10 cellular contexts compared by ENCODE assay signal in genomic region chr9:131421691-131422090, GRCh38. TPM values are rescaled to one million over a fixed set of nuclear protein-coding genes. Genes with fewer than 3 reads are reported as not detected.
A peak's percentile ranks its signal among the peaks of the same experiment; 100 is the strongest.
DNase-seq lines count a peak whose midpoint lies in the region; ATAC-seq and TF ChIP-seq lines count a peak whose summit lies in the region.
"Had no signal": no experiment of that assay in that cellular context is flagged by ENCODE, and none has a peak within 500 bp of the region (broad histone marks: within the 10 kb centered on the region; RNA-seq: fewer than 3 reads in every experiment).

No MANE protein-coding gene starts in this region.

- peaks cover 54 to 72% of the 10 kb centered on the region in 2 donors for H3K4me1 ChIP-seq in adrenal gland (replicated peaks in 1 of 2)
- peaks cover 71% of the 10 kb centered on the region for H3K4me1 ChIP-seq in lower lobe of right lung
- H3K4me1 ChIP-seq in CD8-positive, alpha-beta memory T cell (ENCODE audit: insufficient read depth, low read length), result peaks cover 72% of the 10 kb centered on the region

- H3K9me3 ChIP-seq in adrenal gland (replicated peaks in 1 of 3) (no peaks in the 10 kb centered on the region), lower lobe of right lung (no peaks in the 10 kb centered on the region)
- no peaks in the 10 kb centered on the region for H3K9me3 ChIP-seq in CD8-positive, alpha-beta memory T cell (ENCODE audit: low read length)

- H3K4me3 ChIP-seq in adrenal gland, result no peak overlapping the region
- H3K4me3 ChIP-seq in lower lobe of right lung, result no peak overlapping the region
- no peak overlapping the region for H3K4me3 ChIP-seq in CD8-positive, alpha-beta memory T cell (ENCODE audit: low read length)

- WGBS in adrenal gland, 4 donors, result 42 to 57% (median 53%) methylated on average over 8 of the region's 8 CpGs

- no peak for DNase-seq in activated CD4-positive, alpha-beta T cell treated with anti-CD3 and anti-CD28 coated beads for 36 hours
- DNase-seq in activated CD4-positive, alpha-beta T cell treated with anti-CD3 and anti-CD28 coated beads, Interleukin-2, amount 50 U/mL, for 1 hour, result no peak
- DNase-seq in adrenal gland, result peak in 2 of 7 donors; percentile 43 to 53
- no peak for DNase-seq in lower lobe of right lung
- DNase-seq in stimulated activated effector memory CD8-positive, alpha-beta T cell treated with anti-CD3 and anti-CD28 coated beads, Interleukin-12 subunit alpha, Interleukin-12 subunit beta, amount 100 ng/mL, for 72 hours (ENCODE audit: low spot score in 2 of 2), result no peak
- DNase-seq in CD8-positive, alpha-beta memory T cell, result no peak
- DNase-seq in stimulated activated CD4-positive, alpha-beta T cell treated with anti-CD3 and anti-CD28 coated beads, Interleukin-1b, Interleukin-23, amount 100 ng/mL, for 48 hours, result no peak
- DNase-seq in kidney tubule cell (ENCODE audit: low spot score), result no peak
- DNase-seq: activated CD4-positive, alpha-beta T cell treated with anti-CD3 and anti-CD28 coated beads, Interleukin-2, amount 10 ng/mL, durations not matched to agents 24 days and 14 days; NCI-H524 treated with DMSO at 0.1 percent for 48 hours had no signal

- H3K27me3 Mint-ChIP-seq in activated CD4-positive, alpha-beta T cell treated with anti-CD3 and anti-CD28 coated beads for 36 hours, result no peaks in the 10 kb centered on the region
- H3K27me3 Mint-ChIP-seq in CD8-positive, alpha-beta memory T cell, result no peaks in the 10 kb centered on the region
- H3K27me3 Mint-ChIP-seq: activated CD4-positive, alpha-beta T cell treated with anti-CD3 and anti-CD28 coated beads, Interleukin-2, amount 10 ng/mL, durations not matched to agents 24 days and 14 days had no signal

- peak overlapping the region; percentile 42 to 87 (median 80) for H3K27ac ChIP-seq in adrenal gland
- peak overlapping the region; percentile 53 for H3K27ac ChIP-seq in lower lobe of right lung
- no peak overlapping the region for H3K27ac ChIP-seq in CD8-positive, alpha-beta memory T cell (ENCODE audit: low read depth, low read length)

- H3K4me1 Mint-ChIP-seq in activated CD4-positive, alpha-beta T cell treated with anti-CD3 and anti-CD28 coated beads for 36 hours, result peaks cover 83% of the 10 kb centered on the region
- H3K4me1 Mint-ChIP-seq in stimulated activated effector memory CD8-positive, alpha-beta T cell treated with anti-CD3 and anti-CD28 coated beads, Interleukin-12 subunit alpha, Interleukin-12 subunit beta, amount 100 ng/mL, for 72 hours, result peaks cover 83% of the 10 kb centered on the region
- H3K4me1 Mint-ChIP-seq in CD8-positive, alpha-beta memory T cell, result peaks cover 74 to 89% (median 89%) of the 10 kb centered on the region in 3 donors

- H3K9me3 Mint-ChIP-seq in activated CD4-positive, alpha-beta T cell treated with anti-CD3 and anti-CD28 coated beads for 36 hours (ENCODE audit: low read depth), result no peaks in the 10 kb centered on the region
- H3K9me3 Mint-ChIP-seq in stimulated activated effector memory CD8-positive, alpha-beta T cell treated with anti-CD3 and anti-CD28 coated beads, Interleukin-12 subunit alpha, Interleukin-12 subunit beta, amount 100 ng/mL, for 72 hours, result no peaks in the 10 kb centered on the region
- H3K9me3 Mint-ChIP-seq in CD8-positive, alpha-beta memory T cell, result no peaks in the 10 kb centered on the region
- H3K9me3 Mint-ChIP-seq: activated CD4-positive, alpha-beta T cell treated with anti-CD3 and anti-CD28 coated beads, Interleukin-2, amount 10 ng/mL, durations not matched to agents 24 days and 14 days had no signal

- ATAC-seq in activated CD4-positive, alpha-beta T cell treated with anti-CD3 and anti-CD28 coated beads for 36 hours, result no peak
- ATAC-seq in lower lobe of right lung, result no peak
- no peak for ATAC-seq in stimulated activated effector memory CD8-positive, alpha-beta T cell treated with anti-CD3 and anti-CD28 coated beads, Interleukin-12 subunit alpha, Interleukin-12 subunit beta, amount 100 ng/mL, for 72 hours

- TF ChIP-seq CTCF in adrenal gland (IDR thresholded peaks at IDR 0.05), result no peak
- TF ChIP-seq CTCF in lower lobe of right lung (IDR thresholded peaks at IDR 0.05), result no peak

- no peak for TF ChIP-seq POLR2A in adrenal gland (IDR thresholded peaks at IDR 0.05)

- intact Hi-C loops in activated CD4-positive, alpha-beta T cell treated with anti-CD3 and anti-CD28 coated beads for 36 hours (cut with DNase I, micrococcal nuclease), result loop anchor here in 1 of 2 experiments (2.0 kb wide), 1 partner anchor 13 kb away; no protein-coding TSS in a partner anchor
- intact Hi-C loops in adrenal gland (cut with DNase I) (loop anchor here in 1 of 2 donors (5.0 kb wide), 1 partner anchor 51 kb away; no protein-coding TSS in a partner anchor), lower lobe of right lung (cut with DNase I) (no loop called here)

- no peaks in the 10 kb centered on the region for H3K27me3 ChIP-seq in adrenal gland
- H3K27me3 ChIP-seq in lower lobe of right lung (ENCODE audit: low read depth), result no peaks in the 10 kb centered on the region
- H3K27me3 ChIP-seq in CD8-positive, alpha-beta memory T cell (ENCODE audit: insufficient read depth, low read length, poor library complexity, severe bottlenecking), result no peaks in the 10 kb centered on the region

- CTCF ChIA-PET in activated CD4-positive, alpha-beta T cell treated with anti-CD3 and anti-CD28 coated beads for 36 hours (lab: Charles Lee), result no interaction called here
- CTCF ChIA-PET in CD8-positive, alpha-beta memory T cell (lab: Charles Lee), result no interaction called here

- peak overlapping the region; percentile 20 for H3K27ac Mint-ChIP-seq in activated CD4-positive, alpha-beta T cell treated with anti-CD3 and anti-CD28 coated beads for 36 hours
- peak overlapping the region; percentile 96 for H3K27ac Mint-ChIP-seq in stimulated activated effector memory CD8-positive, alpha-beta T cell treated with anti-CD3 and anti-CD28 coated beads, Interleukin-12 subunit alpha, Interleukin-12 subunit beta, amount 100 ng/mL, for 72 hours
- H3K27ac Mint-ChIP-seq in CD8-positive, alpha-beta memory T cell, result peak overlapping the region in 4 of 8 donors; percentile 9 to 70 (median 48)

- H3K36me3 ChIP-seq in adrenal gland (replicated peaks in 1 of 2), result no peaks in the 10 kb centered on the region
- H3K36me3 ChIP-seq in lower lobe of right lung, result peaks cover 3% of the 10 kb centered on the region
- peaks cover 6% of the 10 kb centered on the region for H3K36me3 ChIP-seq in CD8-positive, alpha-beta memory T cell (ENCODE audit: insufficient read depth, low read length)

- no peak overlapping the region for H3K4me3 Mint-ChIP-seq in activated CD4-positive, alpha-beta T cell treated with anti-CD3 and anti-CD28 coated beads for 36 hours
- H3K4me3 Mint-ChIP-seq in stimulated activated effector memory CD8-positive, alpha-beta T cell treated with anti-CD3 and anti-CD28 coated beads, Interleukin-12 subunit alpha, Interleukin-12 subunit beta, amount 100 ng/mL, for 72 hours, result no peak overlapping the region
- peak overlapping the region in 3 of 7 donors; percentile 13 to 61 (median 13) for H3K4me3 Mint-ChIP-seq in CD8-positive, alpha-beta memory T cell
- H3K4me3 Mint-ChIP-seq: activated CD4-positive, alpha-beta T cell treated with anti-CD3 and anti-CD28 coated beads, Interleukin-2, amount 10 ng/mL, durations not matched to agents 24 days and 14 days had no signal

- POLR2A ChIA-PET in activated CD4-positive, alpha-beta T cell treated with anti-CD3 and anti-CD28 coated beads for 36 hours (lab: Charles Lee), result no interaction called here
- POLR2A ChIA-PET in CD8-positive, alpha-beta memory T cell (lab: Charles Lee), result no interaction called here

- H3K36me3 Mint-ChIP-seq in activated CD4-positive, alpha-beta T cell treated with anti-CD3 and anti-CD28 coated beads for 36 hours (ENCODE audit: low read depth), result peaks cover 36% of the 10 kb centered on the region
- H3K36me3 Mint-ChIP-seq in stimulated activated effector memory CD8-positive, alpha-beta T cell treated with anti-CD3 and anti-CD28 coated beads, Interleukin-12 subunit alpha, Interleukin-12 subunit beta, amount 100 ng/mL, for 72 hours, result peaks cover 47% of the 10 kb centered on the region
- peaks cover 0 to 46% (median 7%) of the 10 kb centered on the region in 3 donors for H3K36me3 Mint-ChIP-seq in CD8-positive, alpha-beta memory T cell

RNA-seq across cellular contexts. Expression of gene PRRC2B, which starts 27.8 kb away (rescaled TPM):
- 100 to 1,000 TPM; 151 to 184 TPM for total RNA-seq in activated CD4-positive, alpha-beta T cell treated with anti-CD3 and anti-CD28 coated beads for 36 hours
- total RNA-seq in adrenal gland (100 to 1,000 TPM; 109 to 255 (median 161) TPM), lower lobe of right lung (170 TPM)
- 100 to 1,000 TPM in 1 of 3 donors, 10 to 100 TPM in 2; 56.9 to 141 (median 98.1) TPM for polyA plus RNA-seq in adrenal gland
- 100 to 1,000 TPM; 146 TPM for total RNA-seq in CD8-positive, alpha-beta memory T cell
- 42.1 TPM for polyA plus RNA-seq in CD8-positive, alpha-beta memory T cell
